In genomic region chr3:128849776-128850542, GRCh38 we compare ENCODE assay signal across 12 cellular contexts. TPM values are rescaled to one million over a fixed set of nuclear protein-coding genes. Genes with fewer than 3 reads are reported as not detected.
DNase-seq lines count a peak whose midpoint lies in the region; ATAC-seq, FAIRE-seq and TF ChIP-seq lines count a peak whose summit lies in the region.
"Had no signal": no experiment of that assay in that cellular context is flagged by ENCODE, and none has a peak within 500 bp of the region (broad histone marks: within the 10 kb centered on the region; RNA-seq: fewer than 3 reads in every experiment).

No MANE protein-coding gene starts in this region.

- H3T11ph ChIP-seq in H9 (ENCODE audit: low read length) = no peak overlapping the region

- no peak overlapping the region for H3K18ac ChIP-seq in H9 (ENCODE audit: insufficient read length, low read depth, low read length)

- no peak overlapping the region for H3K4me3 Mint-ChIP-seq in H9
- H3K4me3 Mint-ChIP-seq: activated T-cell treated with anti-CD3 and anti-CD28 coated beads, Interleukin-2, amount 50 U/mL, for 4 hours had no signal

- H2BK5ac ChIP-seq in H9 (ENCODE audit: insufficient read length, low read length) = no peak overlapping the region

- H3K9ac ChIP-seq in H9 (ENCODE audit: extremely low read depth, insufficient read length, low read length) = no peak overlapping the region

- DNase-seq in AML-193 (lab: John Stamatoyannopoulos, UW) = peak; percentile 24 to 27
- no peak for DNase-seq in H9
- DNase-seq in SW480 (ENCODE audit: low spot score) = peak; percentile 24
- peak; percentile 32 for DNase-seq in fibroblast of villous mesenchyme (ENCODE audit: low read depth)
- DNase-seq in stimulated activated CD4-positive, alpha-beta T cell treated with anti-CD3 and anti-CD28 coated beads, Interleukin-1b, Interleukin-23, amount 100 ng/mL, for 48 hours = no peak
- DNase-seq in GM19239 (ENCODE audit: insufficient read length, low spot score) = no peak
- DNase-seq in NCI-H748 treated with DMSO at 0.1 percent for 48 hours (lab: John Stamatoyannopoulos, UW) = no peak
- DNase-seq: activated T-cell treated with anti-CD3 and anti-CD28 coated beads, Interleukin-2, amount 50 U/mL, for 4 hours; cortex of kidney; hypothalamus had no signal

- no peak overlapping the region for H2BK20ac ChIP-seq in H9 (ENCODE audit: low read depth, low read length, poor library complexity, severe bottlenecking)

- ATAC-seq in GM18519 (IDR thresholded peaks at IDR 0.05; ENCODE audit: low FRiP score, unreplicated experiment) = no peak
- ATAC-seq: activated T-cell treated with anti-CD3 and anti-CD28 coated beads, Interleukin-2, amount 50 U/mL, for 4 hours had no signal

- H3K27ac ChIP-seq in H9 (ENCODE audit: insufficient read length, low read depth, low read length) = no peak overlapping the region

- TF ChIP-seq CTCF in H9 (conservative IDR thresholded peaks at IDR 0.05) = peak; percentile 44; the same call in 1 of the 3 replicates
- peak; percentile 24 for TF ChIP-seq CTCF in fibroblast of villous mesenchyme (IDR thresholded peaks at IDR 0.05; ENCODE audit: insufficient read depth, low read depth, low read length)

- no peaks in the 10 kb centered on the region for H3K79me1 ChIP-seq in H9 (ENCODE audit: insufficient read depth, low read depth, low read length, poor library complexity, severe bottlenecking)

- no peaks in the 10 kb centered on the region for H3K27me3 ChIP-seq in H9 (ENCODE audit: insufficient read depth, low read length)

- H3K56ac ChIP-seq in H9 (ENCODE audit: insufficient read length, low read depth, low read length) = no peak overlapping the region

- no peaks in the 10 kb centered on the region for H3K4me1 ChIP-seq in H9 (ENCODE audit: insufficient read depth, low read length)

- H3K4ac ChIP-seq in H9 (ENCODE audit: low read depth, low read length) = no peak overlapping the region

- no peaks in the 10 kb centered on the region for H4K20me1 ChIP-seq in H9 (ENCODE audit: control insufficient read depth, insufficient read depth, insufficient read length)

- H3K36me3 Mint-ChIP-seq in H9 (ENCODE audit: insufficient read depth in 1 of 3, low read depth in 3 of 3) = peaks cover 7 to 10% (median 7%) of the 10 kb centered on the region in 3 experiments; a peak in 6 of 7 replicates

- no peak overlapping the region; the same call in 1 of the 2 replicates for H2BK15ac ChIP-seq in H9 (ENCODE audit: low read depth, low read length)

- no peak overlapping the region for H3K23ac ChIP-seq in H9 (ENCODE audit: insufficient read length, low read depth, low read length)

- no peak overlapping the region for H2BK120ac ChIP-seq in H9 (ENCODE audit: low read depth, low read length, poor library complexity, severe bottlenecking)

- peaks cover 18 to 22% of the 10 kb centered on the region in 2 experiments for H3K9me3 Mint-ChIP-seq in H9

- no peaks in the 10 kb centered on the region for H3K79me2 ChIP-seq in H9 (ENCODE audit: insufficient read depth, low read length)

- no peak overlapping the region; the same call in 1 of the 2 replicates for H3K14ac ChIP-seq in H9 (ENCODE audit: insufficient read depth, low read length)

- no peak overlapping the region for H2AFZ ChIP-seq in H9 (ENCODE audit: low read length)

- H3K4me1 Mint-ChIP-seq in H9 = peaks cover 20 to 23% of the 10 kb centered on the region in 2 experiments

- H3K4me2 ChIP-seq in H9 (ENCODE audit: insufficient read depth, insufficient read length, low read length) = no peak overlapping the region
- H3K4me2 ChIP-seq: smooth muscle cell had no signal

- no peak overlapping the region for H4K8ac ChIP-seq in H9 (replicated peaks; ENCODE audit: insufficient read length, low read depth, low read length)

- H2BK12ac ChIP-seq in H9 (ENCODE audit: insufficient read length, low read depth, low read length) = no peak overlapping the region

- peak overlapping the region in 1 of 3 experiments; percentile 35; a peak in 1 of 7 replicates for H3K27ac Mint-ChIP-seq in H9

- no peak for FAIRE-seq in GM19239 (lab: Jason Lieb, UNC)

- H3K4me3 ChIP-seq in fibroblast of villous mesenchyme (ENCODE audit: low read depth, low read length) = no peak overlapping the region
- H3K4me3 ChIP-seq: smooth muscle cell had no signal

- no peak overlapping the region for H4K5ac ChIP-seq in H9 (ENCODE audit: insufficient read length, low read depth, low read length)

- H2AK5ac ChIP-seq in H9 (ENCODE audit: insufficient read length, low read length) = no peak overlapping the region

- H3K23me2 ChIP-seq in H9 (ENCODE audit: insufficient read length, low read depth, low read length, poor library complexity, severe bottlenecking) = peaks cover 6% of the 10 kb centered on the region

- no peaks in the 10 kb centered on the region for H3K27me3 Mint-ChIP-seq in H9 (ENCODE audit: low read depth)

- H3K9me3 ChIP-seq in H9 (ENCODE audit: control insufficient read depth, low read depth, low read length) = peaks cover 7% of the 10 kb centered on the region

- WGBS in H9 (ENCODE audit: extremely low coverage, insufficient read length, low lambda C conversion rate) = no CpG with 5 or more reads among the region's 14 CpGs

- no peak overlapping the region for H4K91ac ChIP-seq in H9 (ENCODE audit: insufficient read length, low read depth, low read length)

RNA-seq across cellular contexts. Expression of gene ACAD9, which starts 29.5 kb away (rescaled TPM):
- 37.6 and 43.1 TPM in 2 replicates for total RNA-seq in H9 (2021)
- 35.8 and 41.6 TPM in 2 replicates for total RNA-seq in fibroblast of villous mesenchyme

Comparison
In these comparisons a context has a peak if more than half of its experiments do, and no peak if none do; other contexts are left out.
1. DNase-seq: peak in AML-193 (2 of 2), SW480 (single experiment) and fibroblast of villous mesenchyme (single experiment); none in H9 (single experiment), stimulated activated CD4-positive, alpha-beta T cell treated with anti-CD3 and anti-CD28 coated beads, Interleukin-1b, Interleukin-23, amount 100 ng/mL, for 48 hours (single experiment), GM19239 (single experiment) and NCI-H748 treated with DMSO at 0.1 percent for 48 hours (single experiment).